In the genomic region with DNA sequence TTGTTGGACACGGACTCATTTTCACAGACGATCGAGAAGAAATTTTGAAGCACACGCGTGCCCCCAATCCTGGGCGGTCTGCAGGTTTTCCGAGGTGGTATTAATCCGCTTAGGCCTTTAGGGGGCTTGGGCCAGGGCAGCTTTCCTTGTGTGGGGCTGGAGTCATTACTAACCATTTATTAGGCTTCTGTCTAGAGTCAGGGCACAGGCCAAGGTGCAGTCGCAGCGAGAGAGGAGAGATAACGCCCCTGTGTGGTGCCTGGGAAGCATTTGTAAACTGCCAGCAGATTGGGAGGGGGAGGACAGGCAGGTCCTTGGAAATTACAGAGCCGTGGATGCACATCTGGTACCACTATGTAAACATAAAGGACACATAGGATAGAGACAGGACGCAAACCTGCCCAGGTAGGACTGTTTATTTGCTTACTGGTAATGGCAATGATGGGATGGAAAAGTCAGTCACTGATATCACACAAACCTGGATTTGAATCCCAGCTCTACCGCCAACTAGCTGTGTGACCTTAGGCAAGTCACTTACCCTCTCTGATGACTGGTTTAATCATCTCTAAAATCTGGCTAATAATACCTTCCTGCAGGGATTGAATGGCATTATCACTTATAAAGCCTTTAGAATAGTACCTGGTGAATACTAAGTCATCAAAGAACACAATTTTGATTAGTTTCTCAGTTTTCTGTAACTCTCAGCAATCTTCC, we compare ENCODE assay signal across 1 cellular context.
TF ChIP-seq lines count a peak whose summit lies in the region.

No MANE protein-coding gene starts in this region.

TF ChIP-seq in GM23338, 12 proteins besides CTCF, POLR2A, EP300 and RAD21 (continued from another document):
- TF ChIP-seq, protein P1, sequence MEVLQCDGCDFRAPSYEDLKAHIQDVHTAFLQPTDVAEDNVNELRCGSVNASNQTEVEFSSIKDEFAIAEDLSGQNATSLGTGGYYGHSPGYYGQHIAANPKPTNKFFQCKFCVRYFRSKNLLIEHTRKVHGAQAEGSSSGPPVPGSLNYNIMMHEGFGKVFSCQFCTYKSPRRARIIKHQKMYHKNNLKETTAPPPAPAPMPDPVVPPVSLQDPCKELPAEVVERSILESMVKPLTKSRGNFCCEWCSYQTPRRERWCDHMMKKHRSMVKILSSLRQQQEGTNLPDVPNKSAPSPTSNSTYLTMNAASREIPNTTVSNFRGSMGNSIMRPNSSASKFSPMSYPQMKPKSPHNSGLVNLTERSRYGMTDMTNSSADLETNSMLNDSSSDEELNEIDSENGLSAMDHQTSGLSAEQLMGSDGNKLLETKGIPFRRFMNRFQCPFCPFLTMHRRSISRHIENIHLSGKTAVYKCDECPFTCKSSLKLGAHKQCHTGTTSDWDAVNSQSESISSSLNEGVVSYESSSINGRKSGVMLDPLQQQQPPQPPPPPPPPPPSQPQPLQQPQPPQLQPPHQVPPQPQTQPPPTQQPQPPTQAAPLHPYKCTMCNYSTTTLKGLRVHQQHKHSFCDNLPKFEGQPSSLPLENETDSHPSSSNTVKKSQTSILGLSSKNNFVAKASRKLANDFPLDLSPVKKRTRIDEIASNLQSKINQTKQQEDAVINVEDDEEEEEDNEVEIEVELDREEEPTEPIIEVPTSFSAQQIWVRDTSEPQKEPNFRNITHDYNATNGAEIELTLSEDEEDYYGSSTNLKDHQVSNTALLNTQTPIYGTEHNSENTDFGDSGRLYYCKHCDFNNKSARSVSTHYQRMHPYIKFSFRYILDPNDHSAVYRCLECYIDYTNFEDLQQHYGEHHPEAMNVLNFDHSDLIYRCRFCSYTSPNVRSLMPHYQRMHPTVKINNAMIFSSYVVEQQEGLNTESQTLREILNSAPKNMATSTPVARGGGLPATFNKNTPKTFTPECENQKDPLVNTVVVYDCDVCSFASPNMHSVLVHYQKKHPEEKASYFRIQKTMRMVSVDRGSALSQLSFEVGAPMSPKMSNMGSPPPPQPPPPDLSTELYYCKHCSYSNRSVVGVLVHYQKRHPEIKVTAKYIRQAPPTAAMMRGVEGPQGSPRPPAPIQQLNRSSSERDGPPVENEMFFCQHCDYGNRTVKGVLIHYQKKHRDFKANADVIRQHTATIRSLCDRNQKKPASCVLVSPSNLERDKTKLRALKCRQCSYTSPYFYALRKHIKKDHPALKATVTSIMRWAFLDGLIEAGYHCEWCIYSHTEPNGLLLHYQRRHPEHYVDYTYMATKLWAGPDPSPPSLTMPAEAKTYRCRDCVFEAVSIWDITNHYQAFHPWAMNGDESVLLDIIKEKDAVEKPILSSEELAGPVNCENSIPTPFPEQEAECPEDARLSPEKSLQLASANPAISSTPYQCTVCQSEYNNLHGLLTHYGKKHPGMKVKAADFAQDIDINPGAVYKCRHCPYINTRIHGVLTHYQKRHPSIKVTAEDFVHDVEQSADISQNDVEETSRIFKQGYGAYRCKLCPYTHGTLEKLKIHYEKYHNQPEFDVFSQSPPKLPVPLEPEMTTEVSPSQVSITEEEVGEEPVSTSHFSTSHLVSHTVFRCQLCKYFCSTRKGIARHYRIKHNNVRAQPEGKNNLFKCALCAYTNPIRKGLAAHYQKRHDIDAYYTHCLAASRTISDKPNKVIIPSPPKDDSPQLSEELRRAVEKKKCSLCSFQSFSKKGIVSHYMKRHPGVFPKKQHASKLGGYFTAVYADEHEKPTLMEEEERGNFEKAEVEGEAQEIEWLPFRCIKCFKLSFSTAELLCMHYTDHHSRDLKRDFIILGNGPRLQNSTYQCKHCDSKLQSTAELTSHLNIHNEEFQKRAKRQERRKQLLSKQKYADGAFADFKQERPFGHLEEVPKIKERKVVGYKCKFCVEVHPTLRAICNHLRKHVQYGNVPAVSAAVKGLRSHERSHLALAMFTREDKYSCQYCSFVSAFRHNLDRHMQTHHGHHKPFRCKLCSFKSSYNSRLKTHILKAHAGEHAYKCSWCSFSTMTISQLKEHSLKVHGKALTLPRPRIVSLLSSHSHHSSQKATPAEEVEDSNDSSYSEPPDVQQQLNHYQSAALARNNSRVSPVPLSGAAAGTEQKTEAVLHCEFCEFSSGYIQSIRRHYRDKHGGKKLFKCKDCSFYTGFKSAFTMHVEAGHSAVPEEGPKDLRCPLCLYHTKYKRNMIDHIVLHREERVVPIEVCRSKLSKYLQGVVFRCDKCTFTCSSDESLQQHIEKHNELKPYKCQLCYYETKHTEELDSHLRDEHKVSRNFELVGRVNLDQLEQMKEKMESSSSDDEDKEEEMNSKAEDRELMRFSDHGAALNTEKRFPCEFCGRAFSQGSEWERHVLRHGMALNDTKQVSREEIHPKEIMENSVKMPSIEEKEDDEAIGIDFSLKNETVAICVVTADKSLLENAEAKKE (CRISPR knock-in tag; IDR thresholded peaks at IDR 0.05) = no peak
- no peak for TF ChIP-seq CREB1 (CRISPR knock-in tag; IDR thresholded peaks at IDR 0.05; ENCODE audit: low read depth)
- no peak for TF ChIP-seq JUNB (IDR thresholded peaks at IDR 0.05; ENCODE audit: unreplicated experiment)
- no peak for TF ChIP-seq EZH2phosphoT487 (IDR thresholded peaks at IDR 0.05; ENCODE audit: unreplicated experiment)
- TF ChIP-seq POLR2AphosphoS5 (IDR thresholded peaks at IDR 0.05; ENCODE audit: low read depth) = no peak
- TF ChIP-seq, protein P2, sequence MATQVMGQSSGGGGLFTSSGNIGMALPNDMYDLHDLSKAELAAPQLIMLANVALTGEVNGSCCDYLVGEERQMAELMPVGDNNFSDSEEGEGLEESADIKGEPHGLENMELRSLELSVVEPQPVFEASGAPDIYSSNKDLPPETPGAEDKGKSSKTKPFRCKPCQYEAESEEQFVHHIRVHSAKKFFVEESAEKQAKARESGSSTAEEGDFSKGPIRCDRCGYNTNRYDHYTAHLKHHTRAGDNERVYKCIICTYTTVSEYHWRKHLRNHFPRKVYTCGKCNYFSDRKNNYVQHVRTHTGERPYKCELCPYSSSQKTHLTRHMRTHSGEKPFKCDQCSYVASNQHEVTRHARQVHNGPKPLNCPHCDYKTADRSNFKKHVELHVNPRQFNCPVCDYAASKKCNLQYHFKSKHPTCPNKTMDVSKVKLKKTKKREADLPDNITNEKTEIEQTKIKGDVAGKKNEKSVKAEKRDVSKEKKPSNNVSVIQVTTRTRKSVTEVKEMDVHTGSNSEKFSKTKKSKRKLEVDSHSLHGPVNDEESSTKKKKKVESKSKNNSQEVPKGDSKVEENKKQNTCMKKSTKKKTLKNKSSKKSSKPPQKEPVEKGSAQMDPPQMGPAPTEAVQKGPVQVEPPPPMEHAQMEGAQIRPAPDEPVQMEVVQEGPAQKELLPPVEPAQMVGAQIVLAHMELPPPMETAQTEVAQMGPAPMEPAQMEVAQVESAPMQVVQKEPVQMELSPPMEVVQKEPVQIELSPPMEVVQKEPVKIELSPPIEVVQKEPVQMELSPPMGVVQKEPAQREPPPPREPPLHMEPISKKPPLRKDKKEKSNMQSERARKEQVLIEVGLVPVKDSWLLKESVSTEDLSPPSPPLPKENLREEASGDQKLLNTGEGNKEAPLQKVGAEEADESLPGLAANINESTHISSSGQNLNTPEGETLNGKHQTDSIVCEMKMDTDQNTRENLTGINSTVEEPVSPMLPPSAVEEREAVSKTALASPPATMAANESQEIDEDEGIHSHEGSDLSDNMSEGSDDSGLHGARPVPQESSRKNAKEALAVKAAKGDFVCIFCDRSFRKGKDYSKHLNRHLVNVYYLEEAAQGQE (IDR thresholded peaks at IDR 0.05; ENCODE audit: unreplicated experiment) = no peak
- TF ChIP-seq ZNF331 (CRISPR knock-in tag; IDR thresholded peaks at IDR 0.05; ENCODE audit: low read depth) = no peak
- TF ChIP-seq, protein P3, sequence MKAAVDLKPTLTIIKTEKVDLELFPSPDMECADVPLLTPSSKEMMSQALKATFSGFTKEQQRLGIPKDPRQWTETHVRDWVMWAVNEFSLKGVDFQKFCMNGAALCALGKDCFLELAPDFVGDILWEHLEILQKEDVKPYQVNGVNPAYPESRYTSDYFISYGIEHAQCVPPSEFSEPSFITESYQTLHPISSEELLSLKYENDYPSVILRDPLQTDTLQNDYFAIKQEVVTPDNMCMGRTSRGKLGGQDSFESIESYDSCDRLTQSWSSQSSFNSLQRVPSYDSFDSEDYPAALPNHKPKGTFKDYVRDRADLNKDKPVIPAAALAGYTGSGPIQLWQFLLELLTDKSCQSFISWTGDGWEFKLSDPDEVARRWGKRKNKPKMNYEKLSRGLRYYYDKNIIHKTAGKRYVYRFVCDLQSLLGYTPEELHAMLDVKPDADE (IDR thresholded peaks at IDR 0.05) = no peak
- TF ChIP-seq ZNF114 (CRISPR knock-in tag; IDR thresholded peaks at IDR 0.05) = no peak
